In genomic region chr1:162236622-162237021, GRCh38 we compare ENCODE assay signal across 17 cellular contexts.
DNase-seq lines count a peak whose midpoint lies in the region; ATAC-seq, FAIRE-seq and TF ChIP-seq lines count a peak whose summit lies in the region.
"Had no signal": no experiment of that assay in that cellular context is flagged by ENCODE, and none has a peak within 500 bp of the region (broad histone marks: within the 10 kb centered on the region; RNA-seq: fewer than 3 reads in every experiment).

No MANE protein-coding gene starts in this region.

- no peak for TF ChIP-seq CTCF in cardiac muscle cell (IDR thresholded peaks at IDR 0.05; ENCODE audit: low read depth, low read length)
- no peak for TF ChIP-seq CTCF in heart right ventricle (IDR thresholded peaks at IDR 0.05)
- TF ChIP-seq CTCF in lower lobe of right lung (IDR thresholded peaks at IDR 0.05): no peak
- TF ChIP-seq CTCF in type B pancreatic cell (conservative IDR thresholded peaks at IDR 0.05): no peak

- H3K4me1 Mint-ChIP-seq in type B pancreatic cell (ENCODE audit: unreplicated experiment): peaks cover 35% of the 10 kb centered on the region
- H3K4me1 Mint-ChIP-seq: CD8-positive, alpha-beta memory T cell had no signal

- TF ChIP-seq POLR2A in H54 (IDR thresholded peaks at IDR 0.05; ENCODE audit: low read depth, low read length): no peak

- peaks cover 3% of the 10 kb centered on the region for H3K9me3 Mint-ChIP-seq in type B pancreatic cell
- H3K9me3 Mint-ChIP-seq: CD8-positive, alpha-beta memory T cell; GM23338 had no signal

- H3K4me1 ChIP-seq in cardiac muscle cell (ENCODE audit: low read depth) (peaks cover 31% of the 10 kb centered on the region), heart right ventricle (peaks cover 0 to 16% (median 0%) of the 10 kb centered on the region in 9 donors), lower lobe of right lung (no peaks in the 10 kb centered on the region)

- H3K27me3 ChIP-seq in cardiac muscle cell (no peaks in the 10 kb centered on the region), heart right ventricle (no peaks in the 10 kb centered on the region), lower lobe of right lung (ENCODE audit: low read depth) (no peaks in the 10 kb centered on the region)
- H3K27me3 ChIP-seq: BLaER1 had no signal

- H3K4me3 ChIP-seq in cardiac muscle cell (no peak overlapping the region), heart right ventricle (no peak overlapping the region), lower lobe of right lung (no peak overlapping the region)
- H3K4me3 ChIP-seq: BLaER1, GM23338 had no signal

- H3K27ac Mint-ChIP-seq in type B pancreatic cell: no peak overlapping the region
- H3K27ac Mint-ChIP-seq: CD8-positive, alpha-beta memory T cell; GM23338 had no signal

- no peaks in the 10 kb centered on the region for H3K27me3 Mint-ChIP-seq in type B pancreatic cell

- H3K27ac ChIP-seq in cardiac muscle cell (peak overlapping the region; percentile 4), heart right ventricle (no peak overlapping the region), lower lobe of right lung (no peak overlapping the region)
- H3K27ac ChIP-seq: BLaER1 had no signal

- H3K36me3 Mint-ChIP-seq in type B pancreatic cell: no peaks in the 10 kb centered on the region
- H3K36me3 Mint-ChIP-seq: CD8-positive, alpha-beta memory T cell had no signal

- intact Hi-C loops in heart right ventricle (cut with DNase I): loop anchor here in 2 of 10 donors (5.0 to 10.0 kb wide), 2 partner anchors 36 to 182 kb away; no protein-coding TSS in a partner anchor
- intact Hi-C loops in lower lobe of right lung (cut with DNase I): no loop called here

- peak in 1 of 2 donors; percentile 22 for DNase-seq in cardiac muscle cell (ENCODE audit: low read depth in 1 of 2, low spot score in 1 of 2)
- DNase-seq in heart right ventricle: no peak
- DNase-seq in SKM-1 (lab: John Stamatoyannopoulos, UW; ENCODE audit: unreplicated experiment): peak; percentile 53
- DNase-seq in lower lobe of right lung: no peak
- DNase-seq in type B pancreatic cell (ENCODE audit: extremely low spot score, unreplicated experiment): no peak
- no peak for DNase-seq in H54 (ENCODE audit: insufficient read length, low spot score)
- no peak for DNase-seq in effector CD8-positive, alpha-beta T cell (lab: John Stamatoyannopoulos, UW)
- DNase-seq in DMS153 (lab: John Stamatoyannopoulos, UW): no peak
- DNase-seq: CD8-positive, alpha-beta memory T cell; DND-41; KG1; NCI-H1092; NCI-H146; NCI-H748 treated with DMSO at 0.1 percent for 48 hours had no signal

- H3K9me3 ChIP-seq in cardiac muscle cell (ENCODE audit: low read depth): no peaks in the 10 kb centered on the region
- no peaks in the 10 kb centered on the region for H3K9me3 ChIP-seq in heart right ventricle
- no peaks in the 10 kb centered on the region for H3K9me3 ChIP-seq in lower lobe of right lung
- H3K9me3 ChIP-seq: BLaER1 had no signal

- ATAC-seq in heart right ventricle: no peak
- peak; percentile 49 to 64 for ATAC-seq in lower lobe of right lung
- ATAC-seq: GM23338 had no signal

- WGBS in heart right ventricle, 2 donors: 63 to 67% methylated on average over 2 of the region's 2 CpGs

- H3K4me3 Mint-ChIP-seq in type B pancreatic cell: peak overlapping the region; percentile 24
- H3K4me3 Mint-ChIP-seq: CD8-positive, alpha-beta memory T cell; GM23338 had no signal

- H3K36me3 ChIP-seq in cardiac muscle cell (no peaks in the 10 kb centered on the region), heart right ventricle (no peaks in the 10 kb centered on the region), lower lobe of right lung (no peaks in the 10 kb centered on the region)
- H3K36me3 ChIP-seq: BLaER1 had no signal

- no peak for FAIRE-seq in H54 (lab: Jason Lieb, UNC)
- FAIRE-seq: G401.6 had no signal

Comparison
In these comparisons a context has a peak if more than half of its experiments do, and no peak if none do; other contexts are left out.
1. ATAC-seq: peak in lower lobe of right lung (2 of 2); none in heart right ventricle (0 of 8).